In genomic region chr20:37397076-37397953, GRCh38 we compare ENCODE assay signal across 11 cellular contexts. TPM values are rescaled to one million over a fixed set of nuclear protein-coding genes. Genes with fewer than 3 reads are reported as not detected.
A peak's percentile ranks its signal among the peaks of the same experiment; 100 is the strongest.
DNase-seq lines count a peak whose midpoint lies in the region; ATAC-seq and TF ChIP-seq lines count a peak whose summit lies in the region.
"Had no signal": no experiment of that assay in that cellular context is flagged by ENCODE, and none has a peak within 500 bp of the region (broad histone marks: within the 10 kb centered on the region; RNA-seq: fewer than 3 reads in every experiment).

No MANE protein-coding gene starts in this region.

- H3K27me3 Mint-ChIP-seq in brain (no peaks in the 10 kb centered on the region), nephron (ENCODE audit: low read depth) (no peaks in the 10 kb centered on the region)

- DNase-seq in M059J (ENCODE audit: low read depth), result peak; percentile 39
- no peak for DNase-seq in iPS-NIHi11 (ENCODE audit: low spot score)
- DNase-seq in SIG-M5 treated with dmso at 0.1 percent for 504 hours (lab: John Stamatoyannopoulos, UW; ENCODE audit: unreplicated experiment), result no peak
- DNase-seq in SKM-1 (lab: John Stamatoyannopoulos, UW; ENCODE audit: unreplicated experiment), result no peak
- DNase-seq: dermis blood vessel endothelial cell had no signal

- ATAC-seq in HG02623 (IDR thresholded peaks at IDR 0.05; ENCODE audit: unreplicated experiment), result no peak
- ATAC-seq: activated naive CD4-positive, alpha-beta T cell treated with anti-CD3 and anti-CD28 coated beads, Interleukin-2, amount 50 U/mL, for 72 hours; gastroesophageal sphincter had no signal

- H3K4me1 Mint-ChIP-seq in brain (peaks cover 46% of the 10 kb centered on the region), nephron (peaks cover 26% of the 10 kb centered on the region)

- H3K9me3 Mint-ChIP-seq in brain, result no peaks in the 10 kb centered on the region
- H3K9me3 Mint-ChIP-seq in nephron, result no peaks in the 10 kb centered on the region
- H3K9me3 Mint-ChIP-seq: activated naive CD4-positive, alpha-beta T cell treated with anti-CD3 and anti-CD28 coated beads, Interleukin-2, amount 50 U/mL, for 72 hours had no signal

- peak; percentile 18 for TF ChIP-seq POLR2A in GM19099 (IDR thresholded peaks at IDR 0.05; ENCODE audit: extremely low read depth, insufficient read length, low read depth)

- H3K27ac Mint-ChIP-seq in brain (peak overlapping the region; percentile 89 to 99 (median 94)), nephron (peak overlapping the region; percentile 83 to 96 (median 91))

- TF ChIP-seq CTCF in brain (conservative IDR thresholded peaks at IDR 0.05), result no peak
- TF ChIP-seq CTCF in nephron (IDR thresholded peaks at IDR 0.05; ENCODE audit: unreplicated experiment in 3 of 3), result no peak

- H3K36me3 Mint-ChIP-seq in brain (peaks cover 25% of the 10 kb centered on the region), nephron (ENCODE audit: low read depth) (peaks cover 4% of the 10 kb centered on the region)
- H3K36me3 Mint-ChIP-seq: activated naive CD4-positive, alpha-beta T cell treated with anti-CD3 and anti-CD28 coated beads, Interleukin-2, amount 50 U/mL, for 72 hours had no signal

- peak overlapping the region in 4 of 5 experiments; percentile 65 to 73 (median 70) for H3K4me3 Mint-ChIP-seq in brain
- peak overlapping the region; percentile 32 to 71 (median 44) for H3K4me3 Mint-ChIP-seq in nephron

RNA-seq across cellular contexts. Expression of gene SRC, which starts 51.4 kb away (rescaled TPM):
- total RNA-seq in M059J (2014; rRNA removed; shearing (Covaris generic)), result 16.5 and 24.3 TPM in 2 replicates
- 60.3 TPM for polyA plus RNA-seq in brain (ENCODE audit: insufficient read depth, low read depth, low replicate concordance)
